ENCODE assay signal across 32 cellular contexts in genomic region chr3:56277236-56277635, GRCh38.
"Had no signal": no experiment of that assay in that cellular context is flagged by ENCODE, and none has a peak within 500 bp of the region (broad histone marks: within the 10 kb centered on the region; RNA-seq: fewer than 3 reads in every experiment).

No MANE protein-coding gene starts in this region.

- H3K4me3 ChIP-seq: adrenal gland, body of pancreas, breast epithelium had no signal

- H3K27ac Mint-ChIP-seq: activated B cell treated with CpG ODN at 0.5 μM for 24 hours; activated CD4-positive, alpha-beta memory T cell treated with anti-CD3 and anti-CD28 coated beads for 36 hours; activated CD4-positive, alpha-beta T cell treated with anti-CD3 and anti-CD28 coated beads, Interleukin-2, amount 10 ng/mL, durations not matched to agents 24 days and 14 days; activated CD8-positive, alpha-beta T cell treated with anti-CD3 and anti-CD28 coated beads for 36 hours; activated naive CD4-positive, alpha-beta T cell treated with anti-CD3 and anti-CD28 coated beads for 36 hours; activated naive CD4-positive, alpha-beta T cell treated with anti-CD3 and anti-CD28 coated beads, Interleukin-2, amount 50 U/mL, for 72 hours; activated naive CD8-positive, alpha-beta T cell treated with anti-CD3 and anti-CD28 coated beads for 36 hours; activated T-cell treated with anti-CD3 and anti-CD28 coated beads, Interleukin-2, amount 50 U/mL, for 72 hours; activated T-helper 1 cell treated with anti-CD3 and anti-CD28 coated beads, Interleukin-12 subunit alpha, Interleukin-12 subunit beta, Interleukin-2, Interleukin-4 antibody, amounts not matched to agents 30 ng/mL and 10 ng/mL and 1 ng/mL, durations not matched to agents 14 hours and 24 hours and 36 hours; activated T-helper 17 cell treated with anti-CD3 and anti-CD28 coated beads, Interleukin-2, amount 50 U/mL, for 72 hours; T-cell; T-helper 17 cell had no signal

- H3K27me3 ChIP-seq: adrenal gland, body of pancreas, brain microvascular endothelial cell, breast epithelium had no signal

- H3K36me3 ChIP-seq: adrenal gland, brain microvascular endothelial cell, breast epithelium had no signal

- ATAC-seq: activated CD8-positive, alpha-beta T cell treated with anti-CD3 and anti-CD28 coated beads for 36 hours; activated naive CD4-positive, alpha-beta T cell treated with anti-CD3 and anti-CD28 coated beads, Interleukin-2, amount 50 U/mL, for 72 hours; activated T-cell treated with anti-CD3 and anti-CD28 coated beads, Interleukin-2, amount 50 U/mL, for 4 hours; activated T-cell treated with anti-CD3 and anti-CD28 coated beads, Interleukin-2, amount 50 U/mL, for 72 hours; activated T-helper 17 cell treated with anti-CD3 and anti-CD28 coated beads, Interleukin-2, amount 50 U/mL, for 72 hours; body of pancreas; T-cell; T-helper 17 cell had no signal

- H3K4me1 ChIP-seq: adrenal gland, body of pancreas, breast epithelium had no signal

- DNase-seq: activated B cell treated with CpG ODN at 0.5 μM for 24 hours; activated CD4-positive, alpha-beta memory T cell treated with anti-CD3 and anti-CD28 coated beads for 36 hours; activated CD4-positive, alpha-beta T cell treated with anti-CD3 and anti-CD28 coated beads for 4 hours; activated CD4-positive, alpha-beta T cell treated with anti-CD3 and anti-CD28 coated beads, Interleukin-2, amount 10 ng/mL, durations not matched to agents 24 days and 14 days; activated CD4-positive, alpha-beta T cell treated with anti-CD3 and anti-CD28 coated beads, Interleukin-2, amount 50 U/mL, for 1 hour; activated CD4-positive, alpha-beta T cell treated with anti-CD3 and anti-CD28 coated beads, Interleukin-2, amount 50 U/mL, for 4 hours; activated CD4-positive, CD25-positive, alpha-beta regulatory T cell treated with anti-CD3 and anti-CD28 coated beads, Interleukin-2, amount 50 U/mL, for 72 hours; activated CD8-positive, alpha-beta memory T cell treated with anti-CD3 and anti-CD28 coated beads, Interleukin-2, amount 50 U/mL, for 4 hours; activated CD8-positive, alpha-beta T cell treated with anti-CD3 and anti-CD28 coated beads for 36 hours; activated effector memory CD4-positive, alpha-beta T cell treated with anti-CD3 and anti-CD28 coated beads, Interleukin-2, amount 50 U/mL, for 16 hours; activated gamma-delta T cell treated with Interleukin-2 at 50 U/mL for 16 hours; activated naive CD4-positive, alpha-beta T cell; activated naive CD4-positive, alpha-beta T cell treated with anti-CD3 and anti-CD28 coated beads for 36 hours; activated naive CD4-positive, alpha-beta T cell treated with anti-CD3 and anti-CD28 coated beads, Interleukin-2, amount 50 U/mL, for 16 hours; activated naive CD8-positive, alpha-beta T cell treated with anti-CD3 and anti-CD28 coated beads for 36 hours; activated T-cell treated with anti-CD3 and anti-CD28 coated beads for 4 hours; activated T-cell treated with anti-CD3 and anti-CD28 coated beads, Interleukin-2, amount 50 U/mL, for 1 hour; activated T-cell treated with anti-CD3 and anti-CD28 coated beads, Interleukin-2, amount 50 U/mL, for 4 hours; activated T-cell treated with anti-CD3 and anti-CD28 coated beads, Interleukin-2, amount 50 U/mL, for 72 hours; adrenal gland; amniotic stem cell; aorta; body of pancreas; brain microvascular endothelial cell; central memory CD4-positive, alpha-beta T cell; T-cell; T-helper 17 cell; T1000 had no signal

- H3K27me3 Mint-ChIP-seq: activated CD4-positive, alpha-beta memory T cell treated with anti-CD3 and anti-CD28 coated beads for 36 hours had no signal

- H3K9me3 ChIP-seq: adrenal gland, body of pancreas, breast epithelium had no signal

- H3K9me3 Mint-ChIP-seq: activated B cell treated with CpG ODN at 0.5 μM for 24 hours; activated CD4-positive, alpha-beta memory T cell treated with anti-CD3 and anti-CD28 coated beads for 36 hours; activated CD4-positive, alpha-beta T cell treated with anti-CD3 and anti-CD28 coated beads, Interleukin-2, amount 10 ng/mL, durations not matched to agents 24 days and 14 days; activated CD8-positive, alpha-beta T cell treated with anti-CD3 and anti-CD28 coated beads for 36 hours; activated naive CD4-positive, alpha-beta T cell treated with anti-CD3 and anti-CD28 coated beads for 36 hours; activated naive CD4-positive, alpha-beta T cell treated with anti-CD3 and anti-CD28 coated beads, Interleukin-2, amount 50 U/mL, for 72 hours; activated naive CD8-positive, alpha-beta T cell treated with anti-CD3 and anti-CD28 coated beads for 36 hours; activated T-cell treated with anti-CD3 and anti-CD28 coated beads, Interleukin-2, amount 50 U/mL, for 4 hours; activated T-cell treated with anti-CD3 and anti-CD28 coated beads, Interleukin-2, amount 50 U/mL, for 72 hours; activated T-helper 1 cell treated with anti-CD3 and anti-CD28 coated beads, Interleukin-12 subunit alpha, Interleukin-12 subunit beta, Interleukin-2, Interleukin-4 antibody, amounts not matched to agents 30 ng/mL and 10 ng/mL and 1 ng/mL, durations not matched to agents 14 hours and 24 hours and 36 hours had no signal

- H3K4me1 Mint-ChIP-seq: activated B cell treated with CpG ODN at 0.5 μM for 24 hours; activated CD4-positive, alpha-beta T cell treated with anti-CD3 and anti-CD28 coated beads, Interleukin-2, amount 10 ng/mL, durations not matched to agents 24 days and 14 days; activated naive CD8-positive, alpha-beta T cell treated with anti-CD3 and anti-CD28 coated beads for 36 hours; activated T-helper 17 cell treated with anti-CD3 and anti-CD28 coated beads, Interleukin-2, amount 50 U/mL, for 72 hours; T-cell; T-helper 17 cell had no signal

- H3K36me3 Mint-ChIP-seq: activated CD4-positive, alpha-beta memory T cell treated with anti-CD3 and anti-CD28 coated beads for 36 hours; activated naive CD4-positive, alpha-beta T cell treated with anti-CD3 and anti-CD28 coated beads, Interleukin-2, amount 50 U/mL, for 72 hours; activated naive CD8-positive, alpha-beta T cell treated with anti-CD3 and anti-CD28 coated beads for 36 hours; T-cell had no signal

- H3K4me3 Mint-ChIP-seq: activated B cell treated with CpG ODN at 0.5 μM for 24 hours; activated CD4-positive, alpha-beta memory T cell treated with anti-CD3 and anti-CD28 coated beads for 36 hours; activated CD4-positive, alpha-beta T cell treated with anti-CD3 and anti-CD28 coated beads, Interleukin-2, amount 10 ng/mL, durations not matched to agents 24 days and 14 days; activated CD8-positive, alpha-beta T cell treated with anti-CD3 and anti-CD28 coated beads for 36 hours; activated naive CD4-positive, alpha-beta T cell treated with anti-CD3 and anti-CD28 coated beads for 36 hours; activated naive CD8-positive, alpha-beta T cell treated with anti-CD3 and anti-CD28 coated beads for 36 hours; activated T-cell treated with anti-CD3 and anti-CD28 coated beads, Interleukin-2, amount 50 U/mL, for 4 hours; activated T-cell treated with anti-CD3 and anti-CD28 coated beads, Interleukin-2, amount 50 U/mL, for 72 hours; activated T-helper 1 cell treated with anti-CD3 and anti-CD28 coated beads, Interleukin-12 subunit alpha, Interleukin-12 subunit beta, Interleukin-2, Interleukin-4 antibody, amounts not matched to agents 30 ng/mL and 10 ng/mL and 1 ng/mL, durations not matched to agents 14 hours and 24 hours and 36 hours; activated T-helper 17 cell treated with anti-CD3 and anti-CD28 coated beads, Interleukin-2, amount 50 U/mL, for 72 hours; T-cell; T-helper 17 cell had no signal

- H3K27ac ChIP-seq: adrenal gland, body of pancreas, brain microvascular endothelial cell, breast epithelium had no signal
